18 cellular contexts compared by ENCODE assay signal in genomic region chr1:42320689-42321088, GRCh38. TPM values are rescaled to one million over a fixed set of nuclear protein-coding genes. Genes with fewer than 3 reads are reported as not detected.
DNase-seq lines count a peak whose midpoint lies in the region; ATAC-seq, FAIRE-seq and TF ChIP-seq lines count a peak whose summit lies in the region.
"Had no signal": no experiment of that assay in that cellular context is flagged by ENCODE, and none has a peak within 500 bp of the region (broad histone marks: within the 10 kb centered on the region; RNA-seq: fewer than 3 reads in every experiment).

No MANE protein-coding gene starts in this region.

- ATAC-seq in HG03108 (IDR thresholded peaks at IDR 0.05; ENCODE audit: unreplicated experiment), result no peak
- no peak for ATAC-seq in GM21576 (IDR thresholded peaks at IDR 0.05; ENCODE audit: unreplicated experiment)
- ATAC-seq: GM12878 had no signal

- DNase-seq in activated CD4-positive, alpha-beta T cell treated with anti-CD3 and anti-CD28 coated beads, Interleukin-2, amount 10 ng/mL, durations not matched to agents 24 days and 14 days, result no peak
- DNase-seq in activated CD4-positive, alpha-beta T cell treated with anti-CD3 and anti-CD28 coated beads for 1 hour, result no peak
- no peak for DNase-seq in H54 (ENCODE audit: insufficient read length, low spot score)
- DNase-seq in esophagus muscularis mucosa (ENCODE audit: extremely low spot score), result no peak
- no peak for DNase-seq in cerebellar cortex (ENCODE audit: low spot score)
- DNase-seq: esophagus squamous epithelium, hippocampal formation, NCI-H1694, NCI-H446 treated with DMSO at 0.1 percent for 48 hours, SIG-M5 had no signal

- H3K4me3 Mint-ChIP-seq in activated CD4-positive, alpha-beta T cell treated with anti-CD3 and anti-CD28 coated beads, Interleukin-2, amount 10 ng/mL, durations not matched to agents 24 days and 14 days, result peak overlapping the region; percentile 40
- H3K4me3 Mint-ChIP-seq: dendritic cell treated with granulocyte-macrophage colony-stimulating factor and Interleukin-4, amounts not matched to agents 40 ng/mL and 50 ng/mL, for 4 days had no signal

- no peaks in the 10 kb centered on the region for H3K9me3 ChIP-seq in esophagus muscularis mucosa
- H3K9me3 ChIP-seq: esophagus squamous epithelium, thoracic aorta had no signal

- H3K9ac ChIP-seq in rectal smooth muscle tissue (ENCODE audit: low read length), result no peak overlapping the region

- FAIRE-seq in H54 (lab: Jason Lieb, UNC), result peak; percentile 60
- FAIRE-seq: GM12878 had no signal

- no peak for TF ChIP-seq EP300 in esophagus muscularis mucosa (IDR thresholded peaks at IDR 0.05)

- H3K9me3 Mint-ChIP-seq in activated CD4-positive, alpha-beta T cell treated with anti-CD3 and anti-CD28 coated beads, Interleukin-2, amount 10 ng/mL, durations not matched to agents 24 days and 14 days, result no peaks in the 10 kb centered on the region
- H3K9me3 Mint-ChIP-seq: dendritic cell treated with granulocyte-macrophage colony-stimulating factor and Interleukin-4, amounts not matched to agents 40 ng/mL and 50 ng/mL, for 4 days had no signal

- no peak overlapping the region for H3K4me3 ChIP-seq in esophagus muscularis mucosa
- H3K4me3 ChIP-seq in rectal smooth muscle tissue (ENCODE audit: low read length), result no peak overlapping the region
- H3K4me3 ChIP-seq: esophagus squamous epithelium, thoracic aorta had no signal

- H3K4me1 ChIP-seq in esophagus muscularis mucosa (peaks cover 58 to 92% (median 86%) of the 10 kb centered on the region in 4 donors), rectal smooth muscle tissue (ENCODE audit: control insufficient read depth, insufficient read depth, low read length) (peaks cover 25% of the 10 kb centered on the region)

- no peak overlapping the region for H3K27ac Mint-ChIP-seq in activated CD4-positive, alpha-beta T cell treated with anti-CD3 and anti-CD28 coated beads, Interleukin-2, amount 10 ng/mL, durations not matched to agents 24 days and 14 days
- H3K27ac Mint-ChIP-seq: dendritic cell treated with granulocyte-macrophage colony-stimulating factor and Interleukin-4, amounts not matched to agents 40 ng/mL and 50 ng/mL, for 4 days had no signal

- WGBS in esophagus muscularis mucosa, result 51% methylated on average over 2 of the region's 2 CpGs

- H3K36me3 Mint-ChIP-seq in activated CD4-positive, alpha-beta T cell treated with anti-CD3 and anti-CD28 coated beads, Interleukin-2, amount 10 ng/mL, durations not matched to agents 24 days and 14 days (ENCODE audit: low read depth), result peaks cover 24% of the 10 kb centered on the region

- H3K27ac ChIP-seq in esophagus muscularis mucosa (replicated peaks in 1 of 4) (peak overlapping the region; percentile 13 to 59 (median 36)), rectal smooth muscle tissue (ENCODE audit: low read depth, low read length) (peak overlapping the region; percentile 45)

- no peak for TF ChIP-seq CTCF in esophagus muscularis mucosa (IDR thresholded peaks at IDR 0.05)

- intact Hi-C loops in activated CD4-positive, alpha-beta T cell treated with anti-CD3 and anti-CD28 coated beads, Interleukin-2, amount 10 ng/mL, durations not matched to agents 24 days and 14 days (cut with micrococcal nuclease), result loop anchor here (2.0 kb wide), 1 partner anchor 14 kb away; the partner anchor contains the start of gene FOXJ3
- intact Hi-C loops in esophagus muscularis mucosa (cut with DNase I), result no loop called here

- no peaks in the 10 kb centered on the region for H3K27me3 Mint-ChIP-seq in activated CD4-positive, alpha-beta T cell treated with anti-CD3 and anti-CD28 coated beads, Interleukin-2, amount 10 ng/mL, durations not matched to agents 24 days and 14 days
- H3K27me3 Mint-ChIP-seq: dendritic cell treated with granulocyte-macrophage colony-stimulating factor and Interleukin-4, amounts not matched to agents 40 ng/mL and 50 ng/mL, for 4 days had no signal

- H3K27me3 ChIP-seq in esophagus muscularis mucosa (no peaks in the 10 kb centered on the region), rectal smooth muscle tissue (ENCODE audit: control insufficient read depth, insufficient read depth, low read length) (no peaks in the 10 kb centered on the region)
- H3K27me3 ChIP-seq: esophagus squamous epithelium had no signal

- TF ChIP-seq POLR2A in H54 (IDR thresholded peaks at IDR 0.05; ENCODE audit: low read depth, low read length) (no peak), esophagus muscularis mucosa (IDR thresholded peaks at IDR 0.05; ENCODE audit: low read depth) (no peak)

- H3K4me1 Mint-ChIP-seq in activated CD4-positive, alpha-beta T cell treated with anti-CD3 and anti-CD28 coated beads, Interleukin-2, amount 10 ng/mL, durations not matched to agents 24 days and 14 days, result peaks cover 55% of the 10 kb centered on the region

- no peaks in the 10 kb centered on the region for H3K36me3 ChIP-seq in esophagus muscularis mucosa
- H3K36me3 ChIP-seq in rectal smooth muscle tissue (ENCODE audit: control insufficient read depth, insufficient read depth, low read length), result no peaks in the 10 kb centered on the region
- H3K36me3 ChIP-seq: esophagus squamous epithelium, thoracic aorta had no signal

RNA-seq across cellular contexts. Expression of gene FOXJ3, which starts 14.3 kb away (rescaled TPM):
- 48.9 and 51.0 TPM in 2 replicates for total RNA-seq in activated CD4-positive, alpha-beta T cell treated with anti-CD3 and anti-CD28 coated beads, Interleukin-2, amount 10 ng/mL, durations not matched to agents 24 days and 14 days
- 10 to 100 TPM; 34.5 to 40.0 (median 36.1) TPM for total RNA-seq in esophagus muscularis mucosa

RNA-seq across cellular contexts. Expression of gene RIMKLA, which starts 59.9 kb away (rescaled TPM):
- 5.0 and 5.5 TPM in 2 replicates for total RNA-seq in activated CD4-positive, alpha-beta T cell treated with anti-CD3 and anti-CD28 coated beads, Interleukin-2, amount 10 ng/mL, durations not matched to agents 24 days and 14 days
- total RNA-seq in esophagus muscularis mucosa, result 1 to 10 TPM; 1.8 to 5.3 (median 3.4) TPM
- total RNA-seq: A172, myocyte had no signal
